13 cellular contexts compared by ENCODE assay signal in genomic region chr10:128087884-128088695, GRCh38. TPM values are rescaled to one million over a fixed set of nuclear protein-coding genes. Genes with fewer than 3 reads are reported as not detected.
DNase-seq lines count a peak whose midpoint lies in the region; ATAC-seq and TF ChIP-seq lines count a peak whose summit lies in the region.
"Had no signal": no experiment of that assay in that cellular context is flagged by ENCODE, and none has a peak within 500 bp of the region (broad histone marks: within the 10 kb centered on the region; RNA-seq: fewer than 3 reads in every experiment).

No MANE protein-coding gene starts in this region.

- no peak overlapping the region for H3K27ac Mint-ChIP-seq in neural progenitor cell

- no peak overlapping the region for H3K4me2 ChIP-seq in neural progenitor cell

- no peak overlapping the region for H3K9ac ChIP-seq in neural progenitor cell

- ATAC-seq in left cardiac atrium = no peak

- peaks cover 9% of the 10 kb centered on the region for H3K27me3 Mint-ChIP-seq in neural progenitor cell (ENCODE audit: insufficient read depth, low read depth)

- no peaks in the 10 kb centered on the region for H3K36me3 ChIP-seq in neural progenitor cell

- no peak overlapping the region for H2AFZ ChIP-seq in neural progenitor cell (replicated peaks)

- peaks cover 16% of the 10 kb centered on the region for H3K4me1 ChIP-seq in neural progenitor cell
- H3K4me1 ChIP-seq: tibial nerve had no signal

- H3K27me3 ChIP-seq in neural progenitor cell = no peaks in the 10 kb centered on the region
- H3K27me3 ChIP-seq: tibial nerve had no signal

- no peaks in the 10 kb centered on the region for H3K9me3 ChIP-seq in neural progenitor cell (ENCODE audit: low read depth)
- H3K9me3 ChIP-seq: tibial nerve had no signal

- H3K36me3 Mint-ChIP-seq in neural progenitor cell = no peaks in the 10 kb centered on the region

- no peaks in the 10 kb centered on the region for H4K20me1 ChIP-seq in neural progenitor cell (ENCODE audit: low read depth)

- H3K79me2 ChIP-seq in neural progenitor cell (ENCODE audit: low read depth) = no peaks in the 10 kb centered on the region

- H3K4me3 Mint-ChIP-seq in neural progenitor cell = no peak overlapping the region

- H3K27ac ChIP-seq in coronary artery (no peak overlapping the region), neural progenitor cell (no peak overlapping the region)
- H3K27ac ChIP-seq: tibial nerve had no signal

- no peaks in the 10 kb centered on the region for H3F3A ChIP-seq in neural progenitor cell (ENCODE audit: low read depth)

- intact Hi-C loops in left cardiac atrium (cut with DNase I) = no loop called here

- TF ChIP-seq CTCF in NB4 (IDR thresholded peaks at IDR 0.05; ENCODE audit: low read depth, low read length) (peak; percentile 44), coronary artery (IDR thresholded peaks at IDR 0.05) (no peak), neural progenitor cell (IDR thresholded peaks at IDR 0.05) (peak; percentile 20)

- no peaks in the 10 kb centered on the region for H3K9me3 Mint-ChIP-seq in neural progenitor cell

- TF ChIP-seq POLR2A in NB4 (IDR thresholded peaks at IDR 0.05; ENCODE audit: extremely low read depth, insufficient read length) = no peak

- DNase-seq in NCI-H2196 (lab: John Stamatoyannopoulos, UW; ENCODE audit: unreplicated experiment) (peak; percentile 5), NCI-H2196 treated with DMSO at 0.1 percent for 48 hours (lab: John Stamatoyannopoulos, UW; ENCODE audit: unreplicated experiment) (no peak), NB4 (ENCODE audit: low read depth) (no peak), coronary artery (ENCODE audit: low spot score) (peak; percentile 64), neural progenitor cell (ENCODE audit: low spot score) (no peak), left cardiac atrium (no peak), NCI-H2107 treated with DMSO at 0.1 percent for 48 hours (lab: John Stamatoyannopoulos, UW; ENCODE audit: unreplicated experiment) (no peak), NCI-H1105 (lab: John Stamatoyannopoulos, UW) (no peak)
- DNase-seq: hippocampal formation; NCI-H1048; stimulated activated CD4-positive, alpha-beta T cell treated with anti-CD3 and anti-CD28 coated beads, Interleukin-4, amount 100 ng/mL, for 4 hours; T-helper 1 cell had no signal

- H3K4me3 ChIP-seq in NB4 (ENCODE audit: low read depth, low read length) (no peak overlapping the region), coronary artery (no peak overlapping the region), neural progenitor cell (no peak overlapping the region)
- H3K4me3 ChIP-seq: tibial nerve had no signal

- no peaks in the 10 kb centered on the region for H3K4me1 Mint-ChIP-seq in neural progenitor cell

RNA-seq across cellular contexts. Expression of gene MKI67, which starts 38.1 kb away (rescaled TPM):
- total RNA-seq in neural progenitor cell (ENCODE audit: low replicate concordance) (65.8 and 71.3 TPM in 2 replicates), left cardiac atrium (1 to 10 TPM in 1 of 2 donors, under 1 TPM in 1; 0.50 to 2.7 TPM)

Comparison
In these comparisons a context has a peak if more than half of its experiments do, and no peak if none do; other contexts are left out.
1. DNase-seq: peak in NCI-H2196 (single experiment) and coronary artery (single experiment); none in NCI-H2196 treated with DMSO at 0.1 percent for 48 hours (single experiment), NB4 (single experiment), neural progenitor cell (single experiment), left cardiac atrium (single experiment), NCI-H2107 treated with DMSO at 0.1 percent for 48 hours (single experiment) and NCI-H1105 (single experiment).
2. RNA of gene MKI67, which starts 38.1 kb away (total RNA-seq): 65.8 to 71.3 TPM in neural progenitor cell; 0.50 to 2.7 TPM in left cardiac atrium; every median in the first group is over 10 times any median in the second.